8 cellular contexts compared by ENCODE assay signal in the genomic region with DNA sequence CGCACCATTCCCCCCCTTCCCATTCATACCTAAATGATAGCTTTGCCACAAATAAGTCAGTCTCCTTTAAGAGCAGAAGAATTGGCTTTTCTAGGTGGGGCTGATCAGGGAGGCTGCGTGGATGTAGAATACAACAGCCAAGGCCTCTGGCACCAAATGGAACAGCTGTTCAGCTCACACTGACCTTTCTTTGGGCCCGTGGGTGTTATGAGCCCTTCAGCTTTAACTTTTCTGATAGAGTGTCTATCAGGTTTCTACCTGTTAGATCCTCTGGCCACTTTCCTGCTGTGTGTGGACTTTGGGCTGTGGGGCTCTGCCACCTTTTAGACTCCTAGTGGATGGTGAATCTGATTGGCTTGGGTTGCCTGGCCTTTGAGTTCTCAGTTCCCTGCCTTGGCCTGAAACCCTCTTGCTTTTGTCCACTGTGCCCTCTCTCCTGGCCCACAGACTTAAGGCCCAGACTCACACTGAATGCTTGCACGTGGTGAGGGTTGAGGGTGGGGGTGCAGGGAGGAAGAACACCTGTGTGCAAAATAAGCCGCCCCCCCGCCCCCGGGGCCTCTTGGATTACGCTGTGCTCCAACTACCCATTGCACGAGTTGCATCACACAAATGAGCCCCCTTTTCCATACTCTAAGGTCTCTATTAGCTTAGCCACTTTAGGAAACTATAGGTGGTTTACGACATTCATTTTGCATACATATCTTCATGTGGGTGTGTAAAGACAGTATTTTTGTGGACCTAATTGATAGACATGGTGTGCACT. TPM values are rescaled to one million over a fixed set of nuclear protein-coding genes. Genes with fewer than 3 reads are reported as not detected.
DNase-seq lines count a peak whose midpoint lies in the region; ATAC-seq, FAIRE-seq and TF ChIP-seq lines count a peak whose summit lies in the region.

No MANE protein-coding gene starts in this region.

- CTCF ChIA-PET in GM10248 (lab: Yijun Ruan, JAX): interaction anchor here (0.7 to 2.5 kb wide), 52 partner anchors 8 to 1283 kb away, joined by 3 to 69 read pairs (median 4); partner anchors contain the start of genes MNS1 and TEX9
- CTCF ChIA-PET in activated naive CD4-positive, alpha-beta T cell treated with anti-CD3 and anti-CD28 coated beads for 36 hours (lab: Charles Lee): interaction anchor here (0.6 to 2.3 kb wide), 10 partner anchors 16 to 192 kb away, joined by 3 to 14 read pairs (median 3); no protein-coding TSS in a partner anchor

- H3K4me3 ChIP-seq in NT2/D1 (ENCODE audit: insufficient read length, low read depth): peak overlapping the region; percentile 31
- peak overlapping the region in 1 of 2 donors; percentile 91 for H3K4me3 ChIP-seq in small intestine (ENCODE audit: low read depth in 1 of 2, low read length in 2 of 2)

- H3K4me1 ChIP-seq in NT2/D1 (ENCODE audit: insufficient read depth, insufficient read length) (peaks cover 6% of the 10 kb centered on the region), small intestine (ENCODE audit: control insufficient read depth in 2 of 2, insufficient read depth in 1 of 2, low read depth in 1 of 2, low read length in 1 of 2) (peaks cover 3 to 10% of the 10 kb centered on the region in 2 donors)

- no peak for FAIRE-seq in small intestine (lab: Jason Lieb, UNC)

- DNase-seq in GM10248 (ENCODE audit: extremely low spot score) (peak; percentile 28), NT2/D1 (ENCODE audit: low read depth, low spot score) (no peak), left ventricle myocardium superior (peak; percentile 29), small intestine (peak; percentile 89)
- peak; percentile 68 for DNase-seq in activated naive CD4-positive, alpha-beta T cell treated with anti-CD3 and anti-CD28 coated beads for 36 hours

- ATAC-seq in left ventricle myocardium superior (no peak), GM21528 (IDR thresholded peaks at IDR 0.05; ENCODE audit: low FRiP score, unreplicated experiment) (no peak), HG03159 (IDR thresholded peaks at IDR 0.05; ENCODE audit: unreplicated experiment) (no peak), HG02870 (IDR thresholded peaks at IDR 0.05; ENCODE audit: unreplicated experiment) (no peak)

- H3K36me3 Mint-ChIP-seq in activated naive CD4-positive, alpha-beta T cell treated with anti-CD3 and anti-CD28 coated beads for 36 hours (ENCODE audit: low read depth): peaks cover 4% of the 10 kb centered on the region

- peak overlapping the region; percentile 66 for H3K9ac ChIP-seq in NT2/D1 (ENCODE audit: insufficient read length, low read depth)

- H3K9me3 ChIP-seq in NT2/D1 (ENCODE audit: insufficient read depth, low read length): peaks cover 6% of the 10 kb centered on the region; the same call in 1 of the 2 replicates
- no peaks in the 10 kb centered on the region for H3K9me3 ChIP-seq in small intestine (ENCODE audit: control insufficient read depth, low read depth)

- H3K4me1 Mint-ChIP-seq in activated naive CD4-positive, alpha-beta T cell treated with anti-CD3 and anti-CD28 coated beads for 36 hours (ENCODE audit: low read depth): peaks cover 21% of the 10 kb centered on the region

- TF ChIP-seq CTCF in GM10248 (IDR thresholded peaks at IDR 0.05; ENCODE audit: control extremely low read depth, extremely low read depth, low read depth, missing control alignments): no peak

- WGBS in small intestine, 3 donors: 25 to 48% (median 38%) methylated on average over 10 of the region's 10 CpGs

- intact Hi-C loops in activated naive CD4-positive, alpha-beta T cell treated with anti-CD3 and anti-CD28 coated beads for 36 hours (cut with micrococcal nuclease): loop anchor here (2.0 to 5.0 kb wide), 6 partner anchors 38 to 1462 kb away; partner anchors contain the start of genes CCPG1, PIERCE2, POLR2M and ZNF280D
- intact Hi-C loops in left ventricle myocardium superior (cut with micrococcal nuclease): no loop called here

- H3K36me3 ChIP-seq in NT2/D1 (ENCODE audit: insufficient read depth, insufficient read length, low read length) (no peaks in the 10 kb centered on the region), small intestine (ENCODE audit: control insufficient read depth in 2 of 2, insufficient read depth in 2 of 2, low read length in 2 of 2) (no peaks in the 10 kb centered on the region)

- H3K27me3 ChIP-seq in NT2/D1 (ENCODE audit: insufficient read depth, insufficient read length): no peaks in the 10 kb centered on the region
- no peaks in the 10 kb centered on the region for H3K27me3 ChIP-seq in small intestine (ENCODE audit: control insufficient read depth in 2 of 2, insufficient read depth in 2 of 2, low read length in 2 of 2)

- H3K4me3 Mint-ChIP-seq in activated naive CD4-positive, alpha-beta T cell treated with anti-CD3 and anti-CD28 coated beads for 36 hours: peak overlapping the region; percentile 79

- H3K27me3 Mint-ChIP-seq in activated naive CD4-positive, alpha-beta T cell treated with anti-CD3 and anti-CD28 coated beads for 36 hours (ENCODE audit: low read depth): no peaks in the 10 kb centered on the region

- H3K27ac Mint-ChIP-seq in activated naive CD4-positive, alpha-beta T cell treated with anti-CD3 and anti-CD28 coated beads for 36 hours: peak overlapping the region; percentile 90

- no peaks in the 10 kb centered on the region for H3K9me3 Mint-ChIP-seq in activated naive CD4-positive, alpha-beta T cell treated with anti-CD3 and anti-CD28 coated beads for 36 hours

- POLR2A ChIA-PET in GM10248 (lab: Yijun Ruan, JAX): interaction anchor here (0.6 to 1.1 kb wide), 2 partner anchors 41 to 199 kb away, joined by 3 to 5 read pairs; no protein-coding TSS in a partner anchor

- peak overlapping the region; percentile 73 to 90 for H3K27ac ChIP-seq in small intestine (ENCODE audit: low read depth in 1 of 2, low read length in 1 of 2)

RNA-seq across cellular contexts. Expression of gene RFX7, which starts 1.3 kb away (rescaled TPM):
- 10 to 100 TPM; 22.8 to 26.6 TPM for total RNA-seq in activated naive CD4-positive, alpha-beta T cell treated with anti-CD3 and anti-CD28 coated beads for 36 hours
- 7.2 TPM for total RNA-seq in left ventricle myocardium superior
- polyA plus RNA-seq in small intestine: 1 to 10 TPM; 1.4 to 3.8 (median 2.2) TPM
